In genomic region chr17:73348018-73348823, GRCh38 we compare ENCODE assay signal across 1 cellular context.
TF ChIP-seq lines count a peak whose summit lies in the region.

No MANE protein-coding gene starts in this region.

TF ChIP-seq in K562, 482 proteins besides CTCF, POLR2A, EP300 and RAD21 (continued from another document):
- TF ChIP-seq FOSL1 (tag; conservative IDR thresholded peaks at IDR 0.05) = no peak
- TF ChIP-seq ZNF592 (IDR thresholded peaks at IDR 0.05) = no peak
- TF ChIP-seq ZBTB8A (IDR thresholded peaks at IDR 0.05; ENCODE audit: partially characterized antibody) = no peak
- TF ChIP-seq SMARCB1 (IDR thresholded peaks at IDR 0.05; ENCODE audit: insufficient read length, low read depth) = no peak
- TF ChIP-seq NFIX (CRISPR knock-in tag; IDR thresholded peaks at IDR 0.05; ENCODE audit: low read depth) = no peak
- TF ChIP-seq PHF21A (IDR thresholded peaks at IDR 0.05; ENCODE audit: borderline replicate concordance, low read depth) = no peak
- no peak for TF ChIP-seq FOXA3 (CRISPR knock-in tag; conservative IDR thresholded peaks at IDR 0.05 in 1 of 2, IDR thresholded peaks at IDR 0.05 in 1 of 2)
- no peak for TF ChIP-seq RBM17 (IDR thresholded peaks at IDR 0.05; ENCODE audit: borderline replicate concordance, low read depth, low read length)
- no peak for TF ChIP-seq THRAP3 (IDR thresholded peaks at IDR 0.05; ENCODE audit: borderline replicate concordance)
- no peak for TF ChIP-seq ZNF121 (CRISPR knock-in tag; conservative IDR thresholded peaks at IDR 0.05)
- no peak for TF ChIP-seq THAP12 (CRISPR knock-in tag; IDR thresholded peaks at IDR 0.05)
